ENCODE assay signal across 3 cellular contexts in genomic region chr3:161449784-161450183, GRCh38.
TF ChIP-seq lines count a peak whose summit lies in the region.

No MANE protein-coding gene starts in this region.

TF ChIP-seq in SK-N-SH, 30 proteins besides CTCF, POLR2A, EP300 and RAD21:
- no peak for TF ChIP-seq ELF1 (IDR thresholded peaks at IDR 0.05)
- TF ChIP-seq REST (IDR thresholded peaks at IDR 0.05; ENCODE audit: low read depth, low read length) = no peak

TF ChIP-seq in SK-N-SH treated with all-trans-retinoic acid at 6 μM for 48 hours, 23 proteins besides CTCF, POLR2A, EP300 and RAD21:
- TF ChIP-seq ZFP3 (CRISPR knock-in tag; IDR thresholded peaks at IDR 0.05) (no peak), GLIS3 (CRISPR knock-in tag; IDR thresholded peaks at IDR 0.05) (no peak), TOX (CRISPR knock-in tag; IDR thresholded peaks at IDR 0.05; ENCODE audit: borderline replicate concordance) (no peak), CSDC2 (CRISPR knock-in tag; IDR thresholded peaks at IDR 0.05) (no peak), PPARA (CRISPR knock-in tag; IDR thresholded peaks at IDR 0.05; ENCODE audit: borderline replicate concordance) (no peak), ESRRG (CRISPR knock-in tag; IDR thresholded peaks at IDR 0.05) (no peak), BACH2 (CRISPR knock-in tag; IDR thresholded peaks at IDR 0.05; ENCODE audit: borderline replicate concordance) (no peak), ARNTL (CRISPR knock-in tag; IDR thresholded peaks at IDR 0.05; ENCODE audit: borderline replicate concordance, low read depth) (no peak), PATZ1 (CRISPR knock-in tag; IDR thresholded peaks at IDR 0.05; ENCODE audit: borderline replicate concordance) (no peak), ZFP30 (CRISPR knock-in tag; IDR thresholded peaks at IDR 0.05) (no peak), ISL1 (CRISPR knock-in tag; IDR thresholded peaks at IDR 0.05) (no peak), ZNF8 (CRISPR knock-in tag; IDR thresholded peaks at IDR 0.05) (no peak), ZC3H10 (CRISPR knock-in tag; IDR thresholded peaks at IDR 0.05) (no peak), RARB (CRISPR knock-in tag; IDR thresholded peaks at IDR 0.05) (no peak), SNAI2 (CRISPR knock-in tag; IDR thresholded peaks at IDR 0.05) (no peak)
- TF ChIP-seq, protein P1, sequence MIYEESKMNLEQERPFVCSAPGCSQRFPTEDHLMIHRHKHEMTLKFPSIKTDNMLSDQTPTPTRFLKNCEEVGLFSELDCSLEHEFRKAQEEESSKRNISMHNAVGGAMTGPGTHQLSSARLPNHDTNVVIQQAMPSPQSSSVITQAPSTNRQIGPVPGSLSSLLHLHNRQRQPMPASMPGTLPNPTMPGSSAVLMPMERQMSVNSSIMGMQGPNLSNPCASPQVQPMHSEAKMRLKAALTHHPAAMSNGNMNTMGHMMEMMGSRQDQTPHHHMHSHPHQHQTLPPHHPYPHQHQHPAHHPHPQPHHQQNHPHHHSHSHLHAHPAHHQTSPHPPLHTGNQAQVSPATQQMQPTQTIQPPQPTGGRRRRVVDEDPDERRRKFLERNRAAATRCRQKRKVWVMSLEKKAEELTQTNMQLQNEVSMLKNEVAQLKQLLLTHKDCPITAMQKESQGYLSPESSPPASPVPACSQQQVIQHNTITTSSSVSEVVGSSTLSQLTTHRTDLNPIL (CRISPR knock-in tag; IDR thresholded peaks at IDR 0.05; ENCODE audit: low read depth) = no peak
TF ChIP-seq in SK-N-SH treated with all-trans-retinoic acid at 6 μM for 48 hours: peak in this region for 0.

TF ChIP-seq in neural cell, 6 proteins besides CTCF, POLR2A, EP300 and RAD21:
- TF ChIP-seq SMC3 (conservative IDR thresholded peaks at IDR 0.05; ENCODE audit: poor library complexity) = no peak
- TF ChIP-seq MXI1 (conservative IDR thresholded peaks at IDR 0.05; ENCODE audit: poor library complexity, severe bottlenecking) = no peak
- TF ChIP-seq TAF1 (IDR thresholded peaks at IDR 0.05; ENCODE audit: low read depth) = no peak
- TF ChIP-seq EZH2 (IDR thresholded peaks at IDR 0.05; ENCODE audit: borderline replicate concordance, insufficient read depth, low read length, poor library complexity, severe bottlenecking) = no peak
- no peak for TF ChIP-seq REST (IDR thresholded peaks at IDR 0.05; ENCODE audit: borderline replicate concordance)
- no peak for TF ChIP-seq POLR2AphosphoS5 (IDR thresholded peaks at IDR 0.05)
